Comparison of ENCODE assay signal across 31 cellular contexts in the genomic region with DNA sequence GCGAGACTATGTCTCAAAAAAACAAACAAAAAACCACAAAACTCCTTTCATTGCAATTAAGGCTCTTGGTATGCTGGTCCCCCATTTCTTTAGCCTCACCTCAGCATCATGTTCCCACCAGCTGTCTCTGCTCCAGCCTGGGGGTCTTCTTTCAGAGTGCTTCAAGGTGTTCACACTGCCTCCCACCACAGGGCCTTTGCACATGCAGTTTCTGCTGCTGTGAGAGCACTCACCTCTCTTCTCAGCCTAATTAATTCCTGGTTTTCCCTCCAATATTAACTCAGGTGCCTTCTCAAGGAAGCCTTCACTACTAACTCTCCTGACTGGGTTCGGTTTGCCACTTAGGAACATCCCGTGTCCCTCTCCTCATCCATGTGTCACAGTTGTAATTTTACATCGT. TPM values are rescaled to one million over a fixed set of nuclear protein-coding genes. Genes with fewer than 3 reads are reported as not detected.
"Had no signal": no experiment of that assay in that cellular context is flagged by ENCODE, and none has a peak within 500 bp of the region (broad histone marks: within the 10 kb centered on the region; RNA-seq: fewer than 3 reads in every experiment).

No MANE protein-coding gene starts in this region.

- H3K9me3 ChIP-seq: breast epithelium, colonic mucosa, gastroesophageal sphincter, left ventricle myocardium inferior, pancreas, prostate gland, sigmoid colon, stomach, thyroid gland, upper lobe of left lung, vagina had no signal

- H3K27me3 Mint-ChIP-seq: activated CD4-positive, alpha-beta memory T cell treated with anti-CD3 and anti-CD28 coated beads, Interleukin-2, amount 10 ng/mL, durations not matched to agents 7 days and 5 days; activated CD4-positive, alpha-beta T cell treated with anti-CD3 and anti-CD28 coated beads, Interleukin-2, amount 10 ng/mL, durations not matched to agents 7 days and 5 days; stimulated activated memory B cell treated with anti-CD40 and anti-IgM and Interleukin-4, amounts not matched to agents 10 μg/mL and 1 μg/mL and 100 μg/mL, for 72 hours; T-helper 17 cell had no signal

- H3K27ac ChIP-seq: breast epithelium, colonic mucosa, dorsolateral prefrontal cortex, gastroesophageal sphincter, left ventricle myocardium inferior, pancreas, prostate gland, sigmoid colon, stomach, thyroid gland, upper lobe of left lung, vagina had no signal

- ATAC-seq: gastroesophageal sphincter; pancreas; stimulated activated memory B cell treated with anti-CD40 and anti-IgM and Interleukin-4, amounts not matched to agents 10 μg/mL and 1 μg/mL and 100 μg/mL, for 72 hours; T-helper 17 cell had no signal

- H3K36me3 ChIP-seq: breast epithelium, colonic mucosa, left ventricle myocardium inferior, pancreas, prostate gland, sigmoid colon, thyroid gland, vagina had no signal

- H3K27ac Mint-ChIP-seq: activated CD4-positive, alpha-beta memory T cell treated with anti-CD3 and anti-CD28 coated beads, Interleukin-2, amount 10 ng/mL, durations not matched to agents 7 days and 5 days; activated naive CD4-positive, alpha-beta T cell treated with anti-CD3 and anti-CD28 coated beads for 36 hours; stimulated activated memory B cell treated with anti-CD40 and anti-IgM and Interleukin-4, amounts not matched to agents 10 μg/mL and 1 μg/mL and 100 μg/mL, for 72 hours had no signal

- H3K9me3 Mint-ChIP-seq: activated CD4-positive, alpha-beta T cell treated with anti-CD3 and anti-CD28 coated beads, Interleukin-2, amount 10 ng/mL, durations not matched to agents 7 days and 5 days; activated naive CD4-positive, alpha-beta T cell treated with anti-CD3 and anti-CD28 coated beads for 36 hours; stimulated activated memory B cell treated with anti-CD40 and anti-IgM and Interleukin-4, amounts not matched to agents 10 μg/mL and 1 μg/mL and 100 μg/mL, for 72 hours had no signal

- H3K4me3 ChIP-seq: breast epithelium, colonic mucosa, dorsolateral prefrontal cortex, gastroesophageal sphincter, left ventricle myocardium inferior, lung, pancreas, prostate gland, sigmoid colon, stomach, thyroid gland, upper lobe of left lung, vagina had no signal

- H3K27me3 ChIP-seq: breast epithelium, colonic mucosa, pancreas, thyroid gland, upper lobe of left lung, vagina had no signal

- H3K4me3 Mint-ChIP-seq: activated CD4-positive, alpha-beta memory T cell treated with anti-CD3 and anti-CD28 coated beads, Interleukin-2, amount 10 ng/mL, durations not matched to agents 7 days and 5 days; activated naive CD4-positive, alpha-beta T cell treated with anti-CD3 and anti-CD28 coated beads for 36 hours; stimulated activated memory B cell treated with anti-CD40 and anti-IgM and Interleukin-4, amounts not matched to agents 10 μg/mL and 1 μg/mL and 100 μg/mL, for 72 hours; T-helper 17 cell had no signal

- H3K4me1 ChIP-seq: breast epithelium, colonic mucosa, gastroesophageal sphincter, pancreas, prostate gland, sigmoid colon, thyroid gland, vagina had no signal

- DNase-seq: activated CD4-positive, alpha-beta memory T cell treated with anti-CD3 and anti-CD28 coated beads, Interleukin-2, amount 10 ng/mL, durations not matched to agents 7 days and 5 days; activated CD4-positive, alpha-beta T cell treated with anti-CD3 and anti-CD28 coated beads, Interleukin-2, amount 10 ng/mL, durations not matched to agents 7 days and 5 days; activated CD4-positive, CD25-positive, alpha-beta regulatory T cell treated with anti-CD3 and anti-CD28 coated beads, Interleukin-2, amount 50 U/mL, for 72 hours; activated CD8-positive, alpha-beta memory T cell treated with anti-CD3 and anti-CD28 coated beads, Interleukin-2, amount 50 U/mL, for 48 hours; activated naive CD4-positive, alpha-beta T cell treated with anti-CD3 and anti-CD28 coated beads for 36 hours; activated T-cell treated with anti-CD3 and anti-CD28 coated beads, Interleukin-2, amount 50 U/mL, for 48 hours; cerebellar nuclear complex; colonic mucosa; dorsolateral prefrontal cortex; effector memory CD4-positive, alpha-beta T cell; left ventricle myocardium inferior; mesendoderm; pancreas; retina; sigmoid colon; small intestine; stimulated activated CD4-positive, alpha-beta T cell treated with anti-CD3 and anti-CD28 coated beads, Interleukin-4, amount 100 ng/mL, for 24 hours; stomach; T-helper 17 cell; T1000; thyroid gland; upper lobe of left lung had no signal

RNA-seq across cellular contexts. Expression of a gene that starts 15.9 kb away (rescaled TPM):
- total RNA-seq: endothelial cell of umbilical vein, fibroblast of lung, fibroblast of villous mesenchyme had no signal
